Comparison of ENCODE assay signal across 17 cellular contexts in the genomic region with DNA sequence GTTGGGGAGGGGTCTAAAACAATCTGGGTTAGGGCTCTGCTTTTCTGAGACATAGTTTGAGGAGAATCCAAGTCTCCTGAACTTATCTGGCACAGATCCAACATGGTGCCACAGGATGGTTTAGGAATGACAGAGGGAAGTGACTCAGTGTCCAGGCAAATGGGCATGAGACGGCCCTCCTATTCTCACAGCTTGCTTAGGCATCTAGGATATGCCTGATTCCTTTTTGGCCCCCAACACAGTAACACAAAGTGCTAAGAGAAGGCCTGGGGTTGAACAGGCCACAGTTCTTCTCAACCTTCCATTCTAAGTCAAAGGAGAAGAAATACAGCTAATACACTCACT.
DNase-seq lines count a peak whose midpoint lies in the region; ATAC-seq lines count a peak whose summit lies in the region.
"Had no signal": no experiment of that assay in that cellular context is flagged by ENCODE, and none has a peak within 500 bp of the region (broad histone marks: within the 10 kb centered on the region; RNA-seq: fewer than 3 reads in every experiment).

No MANE protein-coding gene starts in this region.

- H3K27me3 Mint-ChIP-seq in T-cell: no peaks in the 10 kb centered on the region

- peak; percentile 81 for DNase-seq in Daoy (ENCODE audit: low read depth)
- DNase-seq in MG63: peak; percentile 53
- peak; percentile 71 for DNase-seq in dermis blood vessel endothelial cell
- no peak for DNase-seq in trophoblast cell
- DNase-seq in NCI-H1930 (lab: John Stamatoyannopoulos, UW): no peak
- DNase-seq in OCI-M1 (lab: John Stamatoyannopoulos, UW): no peak
- no peak for DNase-seq in nucleus accumbens (lab: John Stamatoyannopoulos, UW)
- DNase-seq in T-cell: no peak
- DNase-seq: activated T-cell treated with anti-CD3 and anti-CD28 coated beads for 4 hours; aorta; effector memory CD4-positive, alpha-beta T cell; left ventricle myocardium superior; NCI-H1417 treated with DMSO at 0.1 percent for 48 hours; occipital lobe; SIG-M5 had no signal

- no peak overlapping the region for H3K27ac ChIP-seq in trophoblast cell (ENCODE audit: low read depth, low read length)
- H3K27ac ChIP-seq: C4-2B had no signal

- H2BK12ac ChIP-seq in trophoblast cell (ENCODE audit: low read length): peak overlapping the region; percentile 75

- no peaks in the 10 kb centered on the region for H3K9me3 Mint-ChIP-seq in T-cell

- no peak overlapping the region for H3K27ac Mint-ChIP-seq in T-cell
- H3K27ac Mint-ChIP-seq: WTC11 had no signal

- no peak overlapping the region for H2BK5ac ChIP-seq in trophoblast cell (ENCODE audit: low read depth, low read length, poor library complexity)

- no CpG with 5 or more reads among the region's 1 CpG for WGBS in trophoblast cell (ENCODE audit: extremely low coverage, insufficient coverage, insufficient read length)

- H4K8ac ChIP-seq in trophoblast cell (ENCODE audit: low read depth, low read length): no peak overlapping the region

- no peak overlapping the region for H3K23ac ChIP-seq in trophoblast cell (ENCODE audit: low read length)

- H3K4me2 ChIP-seq in trophoblast cell (ENCODE audit: low read length): no peak overlapping the region

- H3K36me3 Mint-ChIP-seq in T-cell: no peaks in the 10 kb centered on the region
- H3K36me3 Mint-ChIP-seq: WTC11 had no signal

- peak overlapping the region; percentile 19 for H3K14ac ChIP-seq in trophoblast cell (ENCODE audit: low read length)

- H3K4me1 ChIP-seq in trophoblast cell (ENCODE audit: control insufficient read depth in 1 of 2, insufficient read depth in 2 of 2, low read length in 2 of 2): peaks cover 14 to 19% of the 10 kb centered on the region in 2 experiments

- H3K36me3 ChIP-seq in MG63: no peaks in the 10 kb centered on the region
- H3K36me3 ChIP-seq in trophoblast cell (ENCODE audit: control insufficient read depth in 1 of 2, insufficient read depth in 2 of 2, low read length in 2 of 2): no peaks in the 10 kb centered on the region

- peak overlapping the region; percentile 6 for H3K18ac ChIP-seq in trophoblast cell (ENCODE audit: low read length)

- POLR2A ChIA-PET in T-cell (lab: Charles Lee): no interaction called here

- no peaks in the 10 kb centered on the region for H3K79me2 ChIP-seq in trophoblast cell (ENCODE audit: control insufficient read depth, insufficient read depth, low read length, poor library complexity)

- H3K9me3 ChIP-seq in MG63: peaks cover 3% of the 10 kb centered on the region; the same call in 1 of the 2 replicates
- no peaks in the 10 kb centered on the region for H3K9me3 ChIP-seq in trophoblast cell (ENCODE audit: insufficient read depth, low read depth, low read length)

- H2BK120ac ChIP-seq in trophoblast cell (ENCODE audit: insufficient read depth, low read length, poor library complexity): peak overlapping the region; percentile 5

- CTCF ChIA-PET in T-cell (lab: Charles Lee): no interaction called here

- H3K4me3 ChIP-seq in MG63 (no peak overlapping the region), trophoblast cell (ENCODE audit: low read depth, low read length) (no peak overlapping the region)

- peaks cover 17% of the 10 kb centered on the region for H3K79me1 ChIP-seq in trophoblast cell (ENCODE audit: low read length)

- H3K4me1 Mint-ChIP-seq in T-cell: peaks cover 3 to 16% (median 10%) of the 10 kb centered on the region in 3 donors
- H3K4me1 Mint-ChIP-seq: WTC11 had no signal

- no peak overlapping the region for H2AFZ ChIP-seq in trophoblast cell (ENCODE audit: insufficient read depth, low read length, poor library complexity)

- H4K91ac ChIP-seq in trophoblast cell (ENCODE audit: low read depth, low read length): peak overlapping the region; percentile 30

- no peak overlapping the region for H3K9ac ChIP-seq in trophoblast cell (ENCODE audit: low read length)

- H2AK5ac ChIP-seq in trophoblast cell (ENCODE audit: low read length): peak overlapping the region; percentile 73

- H3K4ac ChIP-seq in trophoblast cell (ENCODE audit: low read depth, low read length): no peak overlapping the region

- H3K4me3 Mint-ChIP-seq in T-cell: no peak overlapping the region
- H3K4me3 Mint-ChIP-seq: WTC11 had no signal

- H3K27me3 ChIP-seq in MG63: no peaks in the 10 kb centered on the region
- no peaks in the 10 kb centered on the region for H3K27me3 ChIP-seq in trophoblast cell (ENCODE audit: insufficient read depth, low read length)

- H4K12ac ChIP-seq in trophoblast cell (ENCODE audit: low read depth, low read length): no peak overlapping the region

- ATAC-seq in T-cell (replicated peaks in 1 of 4): no peak
- ATAC-seq: left ventricle myocardium superior, WTC11 had no signal

Comparison
In these comparisons a context has a peak if more than half of its experiments do, and no peak if none do; other contexts are left out.
1. DNase-seq: peak in Daoy (single experiment), MG63 (single experiment) and dermis blood vessel endothelial cell (single experiment); none in trophoblast cell (0 of 2), NCI-H1930 (0 of 2), OCI-M1 (single experiment), nucleus accumbens (0 of 56) and T-cell (0 of 34).